Comparison of ENCODE assay signal across 17 cellular contexts in the genomic region with DNA sequence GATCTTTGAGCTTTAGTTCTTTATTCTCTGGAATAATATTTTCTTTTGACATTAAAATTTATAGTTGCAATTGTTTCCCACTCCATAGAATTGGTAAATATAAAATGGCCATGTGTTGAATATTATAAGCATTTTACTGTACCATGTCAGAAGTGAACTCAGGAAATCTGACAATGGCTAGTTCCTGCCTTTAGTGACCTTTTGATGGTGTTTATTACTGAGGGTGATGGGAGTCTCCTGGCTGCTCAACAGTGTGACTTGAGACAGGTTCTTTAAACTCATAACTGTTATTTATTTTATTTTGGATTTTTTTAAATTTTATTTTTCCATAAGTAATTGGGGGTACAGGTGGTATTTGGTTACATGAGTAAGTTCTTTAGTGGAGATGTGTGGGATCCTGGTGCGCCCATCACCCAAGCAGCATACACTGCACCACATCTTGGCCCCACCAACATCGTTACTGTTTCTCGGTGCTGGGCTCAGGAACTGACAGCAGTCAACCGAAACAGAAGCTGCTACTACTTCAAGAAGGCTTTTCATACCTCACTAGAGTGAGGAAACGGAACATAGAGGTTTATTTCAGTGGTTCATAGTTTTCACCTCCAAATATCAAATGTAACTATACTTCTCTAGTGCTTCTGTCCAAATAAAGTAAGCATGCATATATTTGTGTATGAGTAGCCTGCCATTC.
DNase-seq lines count a peak whose midpoint lies in the region; ATAC-seq and TF ChIP-seq lines count a peak whose summit lies in the region.
"Had no signal": no experiment of that assay in that cellular context is flagged by ENCODE, and none has a peak within 500 bp of the region (broad histone marks: within the 10 kb centered on the region; RNA-seq: fewer than 3 reads in every experiment).

No MANE protein-coding gene starts in this region.

- H3K27ac ChIP-seq in spleen, result peak overlapping the region; percentile 24 to 91 (median 81)
- no peak overlapping the region for H3K27ac ChIP-seq in upper lobe of right lung
- H3K27ac ChIP-seq: C4-2B, neutrophil, sigmoid colon had no signal

- CTCF ChIA-PET in activated CD8-positive, alpha-beta T cell treated with anti-CD3 and anti-CD28 coated beads, Interleukin-2, amount 10 ng/mL, durations not matched to agents 7 days and 5 days (lab: Charles Lee), result no interaction called here

- no peak for DNase-seq in spleen
- DNase-seq in DMS 273 (lab: John Stamatoyannopoulos, UW; ENCODE audit: unreplicated experiment), result no peak
- no peak for DNase-seq in upper lobe of right lung
- DNase-seq in stimulated activated CD4-positive, alpha-beta T cell treated with anti-CD3 and anti-CD28 coated beads, Interleukin-1b, Interleukin-23, amount 100 ng/mL, for 48 hours, result no peak
- no peak for DNase-seq in activated CD8-positive, alpha-beta T cell treated with anti-CD3 and anti-CD28 coated beads, Interleukin-2, amount 10 ng/mL, durations not matched to agents 7 days and 5 days
- DNase-seq: activated CD4-positive, alpha-beta memory T cell treated with anti-CD3 and anti-CD28 coated beads for 36 hours; DMS79; MG63; sigmoid colon had no signal

- no peaks in the 10 kb centered on the region for H3K27me3 Mint-ChIP-seq in IgD-negative memory B cell
- H3K27me3 Mint-ChIP-seq in activated CD8-positive, alpha-beta T cell treated with anti-CD3 and anti-CD28 coated beads, Interleukin-2, amount 10 ng/mL, durations not matched to agents 7 days and 5 days (ENCODE audit: low read depth), result no peaks in the 10 kb centered on the region
- H3K27me3 Mint-ChIP-seq: activated T-helper 17 cell treated with anti-CD3 and anti-CD28 coated beads, Interleukin-2, amount 50 U/mL, for 72 hours; stimulated activated naive CD8-positive, alpha-beta T cell treated with anti-CD3 and anti-CD28 coated beads, Interleukin-15, Interleukin-2, amounts not matched to agents 100 ng/mL and 50 ng/mL, for 24 hours had no signal

- H3K4me1 ChIP-seq in spleen (peaks cover 52 to 100% (median 87%) of the 10 kb centered on the region in 6 donors), upper lobe of right lung (peaks cover 19% of the 10 kb centered on the region)

- H3K4me3 ChIP-seq in spleen, result peak overlapping the region in 1 of 8 donors; percentile 37
- no peak overlapping the region for H3K4me3 ChIP-seq in upper lobe of right lung
- H3K4me3 ChIP-seq: lung, MG63, sigmoid colon had no signal

- peaks cover 5% of the 10 kb centered on the region for H3K36me3 Mint-ChIP-seq in IgD-negative memory B cell
- no peaks in the 10 kb centered on the region for H3K36me3 Mint-ChIP-seq in activated CD8-positive, alpha-beta T cell treated with anti-CD3 and anti-CD28 coated beads, Interleukin-2, amount 10 ng/mL, durations not matched to agents 7 days and 5 days (ENCODE audit: low read depth)
- H3K36me3 Mint-ChIP-seq: activated CD4-positive, alpha-beta memory T cell treated with anti-CD3 and anti-CD28 coated beads for 36 hours had no signal

- TF ChIP-seq CTCF in spleen (IDR thresholded peaks at IDR 0.05 in 8 of 11, conservative IDR thresholded peaks at IDR 0.05 in 3 of 11), result no peak
- TF ChIP-seq CTCF in upper lobe of right lung (IDR thresholded peaks at IDR 0.05), result no peak

- H3K27ac Mint-ChIP-seq in IgD-negative memory B cell, result peak overlapping the region; percentile 69 to 88 (median 84)
- H3K27ac Mint-ChIP-seq in activated CD8-positive, alpha-beta T cell treated with anti-CD3 and anti-CD28 coated beads, Interleukin-2, amount 10 ng/mL, durations not matched to agents 7 days and 5 days, result no peak overlapping the region
- H3K27ac Mint-ChIP-seq: activated CD4-positive, alpha-beta memory T cell treated with anti-CD3 and anti-CD28 coated beads for 36 hours; activated T-helper 17 cell treated with anti-CD3 and anti-CD28 coated beads, Interleukin-2, amount 50 U/mL, for 72 hours; stimulated activated naive CD8-positive, alpha-beta T cell treated with anti-CD3 and anti-CD28 coated beads, Interleukin-15, Interleukin-2, amounts not matched to agents 100 ng/mL and 50 ng/mL, for 24 hours had no signal

- H3K36me3 ChIP-seq in spleen (peaks cover 0 to 8% (median 0%) of the 10 kb centered on the region in 6 donors), upper lobe of right lung (no peaks in the 10 kb centered on the region)
- H3K36me3 ChIP-seq: MG63, neutrophil, sigmoid colon had no signal

- intact Hi-C loops in spleen (cut with DNase I; ENCODE audit: low total_unique reads), result loop anchor here (10.0 kb wide), 1 partner anchor 95 kb away; no protein-coding TSS in a partner anchor
- intact Hi-C loops in upper lobe of right lung (cut with DNase I), result no loop called here

- H3K9me3 ChIP-seq in spleen (no peaks in the 10 kb centered on the region), upper lobe of right lung (no peaks in the 10 kb centered on the region)
- H3K9me3 ChIP-seq: MG63, neutrophil, sigmoid colon had no signal

- peaks cover 62 to 65% (median 64%) of the 10 kb centered on the region in 3 donors for H3K4me1 Mint-ChIP-seq in IgD-negative memory B cell
- H3K4me1 Mint-ChIP-seq in activated CD8-positive, alpha-beta T cell treated with anti-CD3 and anti-CD28 coated beads, Interleukin-2, amount 10 ng/mL, durations not matched to agents 7 days and 5 days (ENCODE audit: low read depth), result no peaks in the 10 kb centered on the region
- H3K4me1 Mint-ChIP-seq: activated T-helper 17 cell treated with anti-CD3 and anti-CD28 coated beads, Interleukin-2, amount 50 U/mL, for 72 hours had no signal

- H3K9me3 Mint-ChIP-seq in IgD-negative memory B cell, result no peaks in the 10 kb centered on the region
- no peaks in the 10 kb centered on the region for H3K9me3 Mint-ChIP-seq in activated CD8-positive, alpha-beta T cell treated with anti-CD3 and anti-CD28 coated beads, Interleukin-2, amount 10 ng/mL, durations not matched to agents 7 days and 5 days (ENCODE audit: insufficient read depth)
- H3K9me3 Mint-ChIP-seq: activated CD4-positive, alpha-beta memory T cell treated with anti-CD3 and anti-CD28 coated beads for 36 hours; activated T-helper 17 cell treated with anti-CD3 and anti-CD28 coated beads, Interleukin-2, amount 50 U/mL, for 72 hours; stimulated activated naive CD8-positive, alpha-beta T cell treated with anti-CD3 and anti-CD28 coated beads, Interleukin-15, Interleukin-2, amounts not matched to agents 100 ng/mL and 50 ng/mL, for 24 hours had no signal

- no peaks in the 10 kb centered on the region for H3K27me3 ChIP-seq in spleen (replicated peaks in 1 of 7)
- H3K27me3 ChIP-seq in upper lobe of right lung, result no peaks in the 10 kb centered on the region
- H3K27me3 ChIP-seq: MG63, sigmoid colon had no signal

- TF ChIP-seq POLR2A in spleen (IDR thresholded peaks at IDR 0.05), result no peak

- 50 to 77% (median 65%) methylated on average over 5 of the region's 5 CpGs for WGBS in spleen, 5 donors

- peak overlapping the region in 3 of 4 donors; percentile 50 to 91 (median 85) for H3K4me3 Mint-ChIP-seq in IgD-negative memory B cell
- H3K4me3 Mint-ChIP-seq in activated CD8-positive, alpha-beta T cell treated with anti-CD3 and anti-CD28 coated beads, Interleukin-2, amount 10 ng/mL, durations not matched to agents 7 days and 5 days, result no peak overlapping the region
- H3K4me3 Mint-ChIP-seq: activated CD4-positive, alpha-beta memory T cell treated with anti-CD3 and anti-CD28 coated beads for 36 hours; activated T-helper 17 cell treated with anti-CD3 and anti-CD28 coated beads, Interleukin-2, amount 50 U/mL, for 72 hours; stimulated activated naive CD8-positive, alpha-beta T cell treated with anti-CD3 and anti-CD28 coated beads, Interleukin-15, Interleukin-2, amounts not matched to agents 100 ng/mL and 50 ng/mL, for 24 hours had no signal

- ATAC-seq in GM18909 (IDR thresholded peaks at IDR 0.05; ENCODE audit: poor library complexity, unreplicated experiment), result peak; percentile 47
- ATAC-seq in HG02588 (IDR thresholded peaks at IDR 0.05; ENCODE audit: unreplicated experiment), result peak; percentile 37
- no peak for ATAC-seq in upper lobe of right lung
- no peak for ATAC-seq in activated CD8-positive, alpha-beta T cell treated with anti-CD3 and anti-CD28 coated beads, Interleukin-2, amount 10 ng/mL, durations not matched to agents 7 days and 5 days
- ATAC-seq: activated T-helper 17 cell treated with anti-CD3 and anti-CD28 coated beads, Interleukin-2, amount 50 U/mL, for 72 hours had no signal

- POLR2A ChIA-PET in activated CD8-positive, alpha-beta T cell treated with anti-CD3 and anti-CD28 coated beads, Interleukin-2, amount 10 ng/mL, durations not matched to agents 7 days and 5 days (lab: Charles Lee), result no interaction called here

Comparison
In these comparisons a context has a peak if more than half of its experiments do, and no peak if none do; other contexts are left out.
1. ATAC-seq: peak in GM18909 (single experiment) and HG02588 (single experiment); none in upper lobe of right lung (single experiment) and activated CD8-positive, alpha-beta T cell treated with anti-CD3 and anti-CD28 coated beads, Interleukin-2, amount 10 ng/mL, durations not matched to agents 7 days and 5 days (single experiment).